Comparison of ENCODE assay signal across 12 cellular contexts in genomic region chr4:148795156-148795864, GRCh38.
DNase-seq lines count a peak whose midpoint lies in the region; ATAC-seq, FAIRE-seq and TF ChIP-seq lines count a peak whose summit lies in the region.
"Had no signal": no experiment of that assay in that cellular context is flagged by ENCODE, and none has a peak within 500 bp of the region (broad histone marks: within the 10 kb centered on the region; RNA-seq: fewer than 3 reads in every experiment).

No MANE protein-coding gene starts in this region.

- no peak for FAIRE-seq in GM12892 (lab: Jason Lieb, UNC)

- H3K9me3 Mint-ChIP-seq in neural progenitor cell = no peaks in the 10 kb centered on the region
- H3K9me3 Mint-ChIP-seq: activated naive CD4-positive, alpha-beta T cell treated with anti-CD3 and anti-CD28 coated beads, Interleukin-2, amount 50 U/mL, for 72 hours; stimulated activated naive B cell treated with anti-CD40 and anti-IgM and Interleukin-4, amounts not matched to agents 10 μg/mL and 1 μg/mL and 100 μg/mL, for 72 hours had no signal

- 42 to 57% (median 52%) methylated on average over 7 of the region's 7 CpGs for WGBS in heart left ventricle, 4 donors
- 38 to 52% methylated on average over 7 of the region's 7 CpGs for WGBS in GM23248 (ENCODE audit: low coverage in 1 of 2, low lambda C conversion rate in 2 of 2, missing lambda C conversion rate in 2 of 2), 2 experiments

- H3K27me3 Mint-ChIP-seq in neural progenitor cell (ENCODE audit: insufficient read depth, low read depth) = peaks cover 4% of the 10 kb centered on the region
- H3K27me3 Mint-ChIP-seq: stimulated activated naive B cell treated with anti-CD40 and anti-IgM and Interleukin-4, amounts not matched to agents 10 μg/mL and 1 μg/mL and 100 μg/mL, for 72 hours had no signal

- no peak overlapping the region for H3K4me3 Mint-ChIP-seq in neural progenitor cell
- H3K4me3 Mint-ChIP-seq: stimulated activated naive B cell treated with anti-CD40 and anti-IgM and Interleukin-4, amounts not matched to agents 10 μg/mL and 1 μg/mL and 100 μg/mL, for 72 hours had no signal

- TF ChIP-seq POLR2A in heart left ventricle (IDR thresholded peaks at IDR 0.05) (no peak), GM12892 (IDR thresholded peaks at IDR 0.05; ENCODE audit: low read depth, low read length) (no peak), uterus (IDR thresholded peaks at IDR 0.05) (no peak)

- DNase-seq in ELF-1 (ENCODE audit: low read depth, low spot score) (peak; percentile 67), RWPE2 (ENCODE audit: low spot score) (no peak), heart left ventricle (peak; percentile 16 to 59 (median 45)), neural progenitor cell (ENCODE audit: low spot score) (peak; percentile 26), MM.1S (no peak), GM12892 (ENCODE audit: insufficient read length) (no peak), GM23248 (no peak), uterus (no peak)
- DNase-seq: stimulated activated CD4-positive, alpha-beta T cell treated with anti-CD3 and anti-CD28 coated beads, Interleukin-2, amount 100 ng/mL, for 48 hours; stimulated activated naive B cell treated with anti-CD40 and anti-IgM and Interleukin-4, amounts not matched to agents 10 μg/mL and 1 μg/mL and 100 μg/mL, for 72 hours had no signal

- H3K9me2 ChIP-seq in MM.1S (replicated peaks; ENCODE audit: insufficient read depth, low read length) = no peaks in the 10 kb centered on the region
- H3K9me2 ChIP-seq in GM23248 (ENCODE audit: insufficient read depth) = no peaks in the 10 kb centered on the region

- no peak overlapping the region for H3K9ac ChIP-seq in neural progenitor cell
- no peak overlapping the region for H3K9ac ChIP-seq in MM.1S (ENCODE audit: low read length)
- no peak overlapping the region for H3K9ac ChIP-seq in GM23248
- H3K9ac ChIP-seq: parathyroid adenoma had no signal

- no peak overlapping the region for H3K4me3 ChIP-seq in RWPE2 (ENCODE audit: severe bottlenecking)
- H3K4me3 ChIP-seq in heart left ventricle = no peak overlapping the region
- H3K4me3 ChIP-seq in neural progenitor cell = no peak overlapping the region
- no peak overlapping the region for H3K4me3 ChIP-seq in MM.1S (ENCODE audit: low read length)
- no peak overlapping the region for H3K4me3 ChIP-seq in GM23248
- no peak overlapping the region for H3K4me3 ChIP-seq in uterus

- in situ Hi-C loops in GM23248 (cut with MboI) = no loop called here

- H3K27ac ChIP-seq in RWPE2 (ENCODE audit: poor library complexity, severe bottlenecking) (no peak overlapping the region), heart left ventricle (peak overlapping the region in 1 of 12 donors; percentile 36), neural progenitor cell (no peak overlapping the region), MM.1S (ENCODE audit: low read length) (no peak overlapping the region), GM23248 (no peak overlapping the region), uterus (no peak overlapping the region)
- H3K27ac ChIP-seq: parathyroid adenoma had no signal

- peaks cover 9% of the 10 kb centered on the region for H3K4me1 ChIP-seq in RWPE2 (ENCODE audit: insufficient read depth, poor library complexity, severe bottlenecking)
- peaks cover 0 to 16% (median 1%) of the 10 kb centered on the region in 12 donors for H3K4me1 ChIP-seq in heart left ventricle
- no peaks in the 10 kb centered on the region for H3K4me1 ChIP-seq in neural progenitor cell
- no peaks in the 10 kb centered on the region for H3K4me1 ChIP-seq in MM.1S (ENCODE audit: low read length)
- no peaks in the 10 kb centered on the region for H3K4me1 ChIP-seq in GM23248 (ENCODE audit: insufficient read depth)
- no peaks in the 10 kb centered on the region for H3K4me1 ChIP-seq in uterus
- H3K4me1 ChIP-seq: parathyroid adenoma had no signal

- H3K36me3 Mint-ChIP-seq in neural progenitor cell = no peaks in the 10 kb centered on the region
- H3K36me3 Mint-ChIP-seq: activated naive CD4-positive, alpha-beta T cell treated with anti-CD3 and anti-CD28 coated beads, Interleukin-2, amount 50 U/mL, for 72 hours; stimulated activated naive B cell treated with anti-CD40 and anti-IgM and Interleukin-4, amounts not matched to agents 10 μg/mL and 1 μg/mL and 100 μg/mL, for 72 hours had no signal

- H3F3A ChIP-seq in neural progenitor cell (ENCODE audit: low read depth) (no peaks in the 10 kb centered on the region), MM.1S (ENCODE audit: insufficient read depth, low read length) (no peaks in the 10 kb centered on the region), GM23248 (ENCODE audit: insufficient read depth) (no peaks in the 10 kb centered on the region)

- H3K4me1 Mint-ChIP-seq in neural progenitor cell = no peaks in the 10 kb centered on the region
- H3K4me1 Mint-ChIP-seq: stimulated activated naive B cell treated with anti-CD40 and anti-IgM and Interleukin-4, amounts not matched to agents 10 μg/mL and 1 μg/mL and 100 μg/mL, for 72 hours had no signal

- TF ChIP-seq CTCF in RWPE2 (IDR thresholded peaks at IDR 0.05; ENCODE audit: poor library complexity, severe bottlenecking) (no peak), heart left ventricle (IDR thresholded peaks at IDR 0.05) (no peak), neural progenitor cell (IDR thresholded peaks at IDR 0.05) (no peak), MM.1S (IDR thresholded peaks at IDR 0.05; ENCODE audit: low read length) (no peak), uterus (IDR thresholded peaks at IDR 0.05) (no peak)

- H2AFZ ChIP-seq in neural progenitor cell (replicated peaks) (no peak overlapping the region), MM.1S (ENCODE audit: low read length) (no peak overlapping the region), GM23248 (no peak overlapping the region)
- H2AFZ ChIP-seq: parathyroid adenoma had no signal

- intact Hi-C loops in heart left ventricle (cut with DNase I) = no loop called here
- intact Hi-C loops in uterus (cut with DNase I; ENCODE audit: low total_unique reads) = no loop called here

- H3K4me2 ChIP-seq in neural progenitor cell (no peak overlapping the region), MM.1S (ENCODE audit: low read depth, low read length) (no peak overlapping the region), GM23248 (ENCODE audit: unreplicated experiment) (no peak overlapping the region)

- no peak overlapping the region for H3K27ac Mint-ChIP-seq in neural progenitor cell
- H3K27ac Mint-ChIP-seq: activated naive CD4-positive, alpha-beta T cell treated with anti-CD3 and anti-CD28 coated beads, Interleukin-2, amount 50 U/mL, for 72 hours; stimulated activated naive B cell treated with anti-CD40 and anti-IgM and Interleukin-4, amounts not matched to agents 10 μg/mL and 1 μg/mL and 100 μg/mL, for 72 hours had no signal

- H3K36me3 ChIP-seq in RWPE2 (ENCODE audit: low read depth) (no peaks in the 10 kb centered on the region), heart left ventricle (no peaks in the 10 kb centered on the region), neural progenitor cell (no peaks in the 10 kb centered on the region), MM.1S (replicated peaks; ENCODE audit: insufficient read depth, low read length) (no peaks in the 10 kb centered on the region), GM23248 (ENCODE audit: low read depth) (no peaks in the 10 kb centered on the region), uterus (no peaks in the 10 kb centered on the region)

- no peaks in the 10 kb centered on the region for H3K9me3 ChIP-seq in RWPE2 (ENCODE audit: severe bottlenecking)
- no peaks in the 10 kb centered on the region for H3K9me3 ChIP-seq in heart left ventricle
- no peaks in the 10 kb centered on the region for H3K9me3 ChIP-seq in neural progenitor cell (ENCODE audit: low read depth)
- H3K9me3 ChIP-seq in MM.1S (replicated peaks; ENCODE audit: insufficient read depth, low read length) = no peaks in the 10 kb centered on the region
- H3K9me3 ChIP-seq in GM23248 (ENCODE audit: low read depth) = no peaks in the 10 kb centered on the region
- H3K9me3 ChIP-seq in uterus = no peaks in the 10 kb centered on the region

- H4K20me1 ChIP-seq in neural progenitor cell (ENCODE audit: low read depth) = no peaks in the 10 kb centered on the region
- H4K20me1 ChIP-seq in MM.1S (ENCODE audit: insufficient read depth, low read length) = no peaks in the 10 kb centered on the region
- H4K20me1 ChIP-seq in GM23248 (ENCODE audit: insufficient read depth) = no peaks in the 10 kb centered on the region

- no peaks in the 10 kb centered on the region for H3K79me2 ChIP-seq in neural progenitor cell (ENCODE audit: low read depth)
- no peaks in the 10 kb centered on the region for H3K79me2 ChIP-seq in MM.1S (ENCODE audit: low read length)
- H3K79me2 ChIP-seq in GM23248 (ENCODE audit: insufficient read depth) = no peaks in the 10 kb centered on the region
- H3K79me2 ChIP-seq: parathyroid adenoma had no signal

- no peaks in the 10 kb centered on the region for H3K27me3 ChIP-seq in RWPE2 (ENCODE audit: insufficient read depth, poor library complexity, severe bottlenecking)
- no peaks in the 10 kb centered on the region for H3K27me3 ChIP-seq in heart left ventricle
- no peaks in the 10 kb centered on the region for H3K27me3 ChIP-seq in neural progenitor cell
- no peaks in the 10 kb centered on the region for H3K27me3 ChIP-seq in MM.1S (replicated peaks; ENCODE audit: insufficient read depth, low read length)
- H3K27me3 ChIP-seq in GM23248 (replicated peaks; ENCODE audit: insufficient read depth) = no peaks in the 10 kb centered on the region
- no peaks in the 10 kb centered on the region for H3K27me3 ChIP-seq in uterus

- peak; percentile 67 for ATAC-seq in RWPE2 (ENCODE audit: low read depth)
- peak; percentile 95 to 97 (median 96) for ATAC-seq in heart left ventricle
- ATAC-seq: activated naive CD4-positive, alpha-beta T cell treated with anti-CD3 and anti-CD28 coated beads, Interleukin-2, amount 50 U/mL, for 72 hours; stimulated activated naive B cell treated with anti-CD40 and anti-IgM and Interleukin-4, amounts not matched to agents 10 μg/mL and 1 μg/mL and 100 μg/mL, for 72 hours had no signal

Comparison
In these comparisons a context has a peak if more than half of its experiments do, and no peak if none do; other contexts are left out.
1. DNase-seq: peak in ELF-1 (single experiment), heart left ventricle (5 of 5) and neural progenitor cell (single experiment); none in RWPE2 (single experiment), MM.1S (single experiment), GM12892 (single experiment), GM23248 (single experiment) and uterus (0 of 2).